Comparison of ENCODE assay signal across 30 cellular contexts in the genomic region with DNA sequence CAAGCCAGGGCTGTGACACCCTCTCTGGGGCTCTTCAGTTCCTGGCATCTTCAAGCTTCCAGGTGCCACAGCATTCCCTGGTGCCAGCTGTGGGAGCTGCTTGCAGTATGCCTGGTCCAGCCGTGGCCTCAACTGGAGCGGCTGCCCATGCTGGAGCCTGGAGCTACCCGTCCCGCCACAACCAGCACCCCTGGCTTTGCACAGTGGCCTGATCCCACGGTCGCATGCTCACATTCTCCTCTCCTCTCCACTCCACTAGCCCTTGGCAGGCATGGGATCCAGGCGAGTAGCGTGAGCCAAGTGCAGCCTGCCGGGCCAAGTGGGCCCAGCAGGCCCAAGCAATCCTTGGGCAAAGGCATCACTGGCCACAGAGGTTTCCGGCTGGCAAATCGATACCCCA.
"Had no signal": no experiment of that assay in that cellular context is flagged by ENCODE, and none has a peak within 500 bp of the region (broad histone marks: within the 10 kb centered on the region; RNA-seq: fewer than 3 reads in every experiment).

No MANE protein-coding gene starts in this region.

- ATAC-seq: naive thymus-derived CD8-positive, alpha-beta T cell; natural killer cell treated with Interleukin-12 subunit alpha and Interleukin-12 subunit beta and Interleukin-15 and Interleukin-18, amount 100 ng/mL, for 72 hours; pancreas; psoas muscle; right cardiac atrium; stimulated activated memory B cell treated with anti-CD40 and anti-IgM and Interleukin-4, amounts not matched to agents 10 μg/mL and 1 μg/mL and 100 μg/mL, for 72 hours; stimulated activated naive CD8-positive, alpha-beta T cell treated with anti-CD3 and anti-CD28 coated beads, Interleukin-15, amount 100 ng/mL, for 72 hours; stimulated activated naive CD8-positive, alpha-beta T cell treated with anti-CD3 and anti-CD28 coated beads, Interleukin-15, Interleukin-2, amounts not matched to agents 100 U/mL and 50 U/mL, for 24 hours; upper lobe of right lung had no signal

- H3K4me3 ChIP-seq: pancreas, psoas muscle, sigmoid colon, suprapubic skin, testis, tibial artery, transverse colon, upper lobe of right lung, uterus had no signal

- H3K27ac ChIP-seq: neutrophil, pancreas, psoas muscle, sigmoid colon, suprapubic skin, testis, tibial artery, transverse colon, upper lobe of right lung, uterus had no signal

- H3K4me1 ChIP-seq: pancreas, psoas muscle, sigmoid colon, suprapubic skin, testis, tibial artery, transverse colon, upper lobe of right lung, uterus had no signal

- H3K27me3 ChIP-seq: neutrophil, sigmoid colon, suprapubic skin, testis, tibial artery, transverse colon, upper lobe of right lung, uterus had no signal

- H3K36me3 ChIP-seq: neutrophil, pancreas, sigmoid colon, suprapubic skin, tibial artery, transverse colon, upper lobe of right lung, uterus had no signal

- H3K9me3 ChIP-seq: neutrophil, pancreas, psoas muscle, sigmoid colon, suprapubic skin, testis, tibial artery, transverse colon, upper lobe of right lung, uterus had no signal

- H3K27ac Mint-ChIP-seq: naive B cell; naive thymus-derived CD8-positive, alpha-beta T cell; natural killer cell treated with Interleukin-12 subunit alpha and Interleukin-12 subunit beta and Interleukin-15 and Interleukin-18, amount 100 ng/mL, for 72 hours; nephron progenitor cell; progenitor cell of endocrine pancreas; stimulated activated memory B cell treated with anti-CD40 and anti-IgM and Interleukin-4, amounts not matched to agents 10 μg/mL and 1 μg/mL and 100 μg/mL, for 72 hours; stimulated activated naive CD8-positive, alpha-beta T cell treated with anti-CD3 and anti-CD28 coated beads, Interleukin-15, amount 100 ng/mL, for 72 hours; type B pancreatic cell had no signal

- H3K36me3 Mint-ChIP-seq: naive B cell; naive thymus-derived CD8-positive, alpha-beta T cell; natural killer cell treated with Interleukin-12 subunit alpha and Interleukin-12 subunit beta and Interleukin-15 and Interleukin-18, amount 100 ng/mL, for 72 hours; stimulated activated memory B cell treated with anti-CD40 and anti-IgM and Interleukin-4, amounts not matched to agents 10 μg/mL and 1 μg/mL and 100 μg/mL, for 72 hours; type B pancreatic cell had no signal

- H3K27me3 Mint-ChIP-seq: naive B cell; naive thymus-derived CD8-positive, alpha-beta T cell; natural killer cell treated with Interleukin-12 subunit alpha and Interleukin-12 subunit beta and Interleukin-15 and Interleukin-18, amount 100 ng/mL, for 72 hours; progenitor cell of endocrine pancreas; stimulated activated memory B cell treated with anti-CD40 and anti-IgM and Interleukin-4, amounts not matched to agents 10 μg/mL and 1 μg/mL and 100 μg/mL, for 72 hours; stimulated activated naive CD8-positive, alpha-beta T cell treated with anti-CD3 and anti-CD28 coated beads, Interleukin-15, amount 100 ng/mL, for 72 hours; type B pancreatic cell had no signal

- H3K4me3 Mint-ChIP-seq: naive B cell; naive thymus-derived CD8-positive, alpha-beta T cell; natural killer cell treated with Interleukin-12 subunit alpha and Interleukin-12 subunit beta and Interleukin-15 and Interleukin-18, amount 100 ng/mL, for 72 hours; nephron progenitor cell; neural crest cell; stimulated activated memory B cell treated with anti-CD40 and anti-IgM and Interleukin-4, amounts not matched to agents 10 μg/mL and 1 μg/mL and 100 μg/mL, for 72 hours; stimulated activated naive CD8-positive, alpha-beta T cell treated with anti-CD3 and anti-CD28 coated beads, Interleukin-15, amount 100 ng/mL, for 72 hours; type B pancreatic cell had no signal

- FAIRE-seq: small intestine had no signal

- DNase-seq: naive B cell; naive thymus-derived CD8-positive, alpha-beta T cell; nephron progenitor cell; nucleus accumbens; psoas muscle; right cardiac atrium; sigmoid colon; small intestine; stimulated activated CD4-positive, alpha-beta T cell treated with anti-CD3 and anti-CD28 coated beads, Interleukin-15, amount 100 ng/mL, for 24 hours; stimulated activated CD4-positive, alpha-beta T cell treated with anti-CD3 and anti-CD28 coated beads, Interleukin-2, amount 100 ng/mL, for 24 hours; stimulated activated CD4-positive, alpha-beta T cell treated with anti-CD3 and anti-CD28 coated beads, Interleukin-2, amount 100 ng/mL, for 48 hours; stimulated activated CD4-positive, alpha-beta T cell treated with anti-CD3 and anti-CD28 coated beads, Interleukin-4, amount 100 ng/mL, for 24 hours; stimulated activated CD8-positive, alpha-beta memory T cell treated with anti-CD3 and anti-CD28 coated beads, Interleukin-4, amount 100 ng/mL, for 48 hours; stimulated activated naive CD4-positive, alpha-beta T cell; stimulated activated naive CD8-positive, alpha-beta T cell treated with anti-CD3 and anti-CD28 coated beads, Interleukin-15, amount 100 ng/mL, for 72 hours; stimulated activated naive CD8-positive, alpha-beta T cell treated with anti-CD3 and anti-CD28 coated beads, Interleukin-15, Interleukin-2, amounts not matched to agents 100 U/mL and 50 U/mL, for 24 hours; substantia nigra; testis; tibial artery; transverse colon; upper lobe of right lung; uterus had no signal

- H3K4me1 Mint-ChIP-seq: naive B cell; naive thymus-derived CD8-positive, alpha-beta T cell; nephron progenitor cell; neural crest cell; stimulated activated memory B cell treated with anti-CD40 and anti-IgM and Interleukin-4, amounts not matched to agents 10 μg/mL and 1 μg/mL and 100 μg/mL, for 72 hours; stimulated activated naive CD8-positive, alpha-beta T cell treated with anti-CD3 and anti-CD28 coated beads, Interleukin-15, amount 100 ng/mL, for 72 hours had no signal

- H3K9me3 Mint-ChIP-seq: stimulated activated memory B cell treated with anti-CD40 and anti-IgM and Interleukin-4, amounts not matched to agents 10 μg/mL and 1 μg/mL and 100 μg/mL, for 72 hours; stimulated activated naive CD8-positive, alpha-beta T cell treated with anti-CD3 and anti-CD28 coated beads, Interleukin-15, amount 100 ng/mL, for 72 hours; type B pancreatic cell had no signal
